In the genomic region with DNA sequence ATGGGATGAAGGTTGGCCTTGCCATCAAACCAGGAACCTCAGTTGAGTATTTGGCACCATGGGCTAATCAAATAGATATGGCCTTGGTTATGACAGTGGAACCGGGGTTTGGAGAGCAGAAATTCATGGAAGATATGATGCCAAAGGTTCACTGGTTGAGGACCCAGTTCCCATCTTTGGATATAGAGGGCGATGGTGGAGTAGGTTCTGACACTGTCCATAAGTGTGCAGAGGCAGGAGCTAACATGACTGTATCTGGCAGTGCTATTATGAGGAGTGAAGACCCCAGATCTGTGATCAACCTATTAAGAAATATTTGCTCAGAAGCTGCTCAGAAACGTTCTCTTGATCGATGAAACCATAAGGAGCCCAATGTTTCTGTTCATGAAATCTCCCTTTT, we compare ENCODE assay signal across 2 cellular contexts.
TF ChIP-seq lines count a peak whose summit lies in the region.

No MANE protein-coding gene starts in this region.

TF ChIP-seq in HCT116, 20 proteins besides CTCF, POLR2A, EP300 and RAD21:
- no peak for TF ChIP-seq SRF (IDR thresholded peaks at IDR 0.05; ENCODE audit: low read depth)
- no peak for TF ChIP-seq ZFX (IDR thresholded peaks at IDR 0.05)
- no peak for TF ChIP-seq TCF7L2 (IDR thresholded peaks at IDR 0.05; ENCODE audit: borderline replicate concordance, extremely low read depth, insufficient read depth, insufficient read length)
- TF ChIP-seq SIN3A (IDR thresholded peaks at IDR 0.05; ENCODE audit: low read depth), result no peak
- TF ChIP-seq CBX3 (IDR thresholded peaks at IDR 0.05; ENCODE audit: low read depth), result no peak
- no peak for TF ChIP-seq CEBPB (IDR thresholded peaks at IDR 0.05; ENCODE audit: low read depth)
- no peak for TF ChIP-seq ZNF274 (IDR thresholded peaks at IDR 0.05; ENCODE audit: low read depth, low read length)
- TF ChIP-seq EGR1 (IDR thresholded peaks at IDR 0.05; ENCODE audit: low read depth), result no peak
- TF ChIP-seq, protein P1, sequence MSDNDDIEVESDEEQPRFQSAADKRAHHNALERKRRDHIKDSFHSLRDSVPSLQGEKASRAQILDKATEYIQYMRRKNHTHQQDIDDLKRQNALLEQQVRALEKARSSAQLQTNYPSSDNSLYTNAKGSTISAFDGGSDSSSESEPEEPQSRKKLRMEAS (IDR thresholded peaks at IDR 0.05), result no peak
- TF ChIP-seq EZH2 (IDR thresholded peaks at IDR 0.05), result no peak

TF ChIP-seq in SK-N-SH treated with all-trans-retinoic acid at 6 μM for 48 hours, 23 proteins besides CTCF, POLR2A, EP300 and RAD21:
- TF ChIP-seq ZC3H10 (CRISPR knock-in tag; IDR thresholded peaks at IDR 0.05) (no peak), CSDC2 (CRISPR knock-in tag; IDR thresholded peaks at IDR 0.05) (no peak), TOX (CRISPR knock-in tag; IDR thresholded peaks at IDR 0.05; ENCODE audit: borderline replicate concordance) (no peak), TCF4 (CRISPR knock-in tag; IDR thresholded peaks at IDR 0.05; ENCODE audit: borderline replicate concordance) (no peak), ZNF565 (CRISPR knock-in tag; conservative IDR thresholded peaks at IDR 0.05; ENCODE audit: low read depth) (no peak), ZNF8 (CRISPR knock-in tag; IDR thresholded peaks at IDR 0.05) (no peak), PPARA (CRISPR knock-in tag; IDR thresholded peaks at IDR 0.05; ENCODE audit: borderline replicate concordance) (no peak), SNAI2 (CRISPR knock-in tag; IDR thresholded peaks at IDR 0.05) (no peak), GLIS3 (CRISPR knock-in tag; IDR thresholded peaks at IDR 0.05) (no peak), ZFP3 (CRISPR knock-in tag; IDR thresholded peaks at IDR 0.05) (no peak), BACH2 (CRISPR knock-in tag; IDR thresholded peaks at IDR 0.05; ENCODE audit: borderline replicate concordance) (no peak), OSR1 (CRISPR knock-in tag; IDR thresholded peaks at IDR 0.05) (no peak), ARNTL (CRISPR knock-in tag; IDR thresholded peaks at IDR 0.05; ENCODE audit: borderline replicate concordance, low read depth) (no peak), ZFP30 (CRISPR knock-in tag; IDR thresholded peaks at IDR 0.05) (no peak), ISL1 (CRISPR knock-in tag; IDR thresholded peaks at IDR 0.05) (no peak)
- TF ChIP-seq, protein P2, sequence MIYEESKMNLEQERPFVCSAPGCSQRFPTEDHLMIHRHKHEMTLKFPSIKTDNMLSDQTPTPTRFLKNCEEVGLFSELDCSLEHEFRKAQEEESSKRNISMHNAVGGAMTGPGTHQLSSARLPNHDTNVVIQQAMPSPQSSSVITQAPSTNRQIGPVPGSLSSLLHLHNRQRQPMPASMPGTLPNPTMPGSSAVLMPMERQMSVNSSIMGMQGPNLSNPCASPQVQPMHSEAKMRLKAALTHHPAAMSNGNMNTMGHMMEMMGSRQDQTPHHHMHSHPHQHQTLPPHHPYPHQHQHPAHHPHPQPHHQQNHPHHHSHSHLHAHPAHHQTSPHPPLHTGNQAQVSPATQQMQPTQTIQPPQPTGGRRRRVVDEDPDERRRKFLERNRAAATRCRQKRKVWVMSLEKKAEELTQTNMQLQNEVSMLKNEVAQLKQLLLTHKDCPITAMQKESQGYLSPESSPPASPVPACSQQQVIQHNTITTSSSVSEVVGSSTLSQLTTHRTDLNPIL (CRISPR knock-in tag; IDR thresholded peaks at IDR 0.05; ENCODE audit: low read depth), result no peak
- TF ChIP-seq, protein P3, sequence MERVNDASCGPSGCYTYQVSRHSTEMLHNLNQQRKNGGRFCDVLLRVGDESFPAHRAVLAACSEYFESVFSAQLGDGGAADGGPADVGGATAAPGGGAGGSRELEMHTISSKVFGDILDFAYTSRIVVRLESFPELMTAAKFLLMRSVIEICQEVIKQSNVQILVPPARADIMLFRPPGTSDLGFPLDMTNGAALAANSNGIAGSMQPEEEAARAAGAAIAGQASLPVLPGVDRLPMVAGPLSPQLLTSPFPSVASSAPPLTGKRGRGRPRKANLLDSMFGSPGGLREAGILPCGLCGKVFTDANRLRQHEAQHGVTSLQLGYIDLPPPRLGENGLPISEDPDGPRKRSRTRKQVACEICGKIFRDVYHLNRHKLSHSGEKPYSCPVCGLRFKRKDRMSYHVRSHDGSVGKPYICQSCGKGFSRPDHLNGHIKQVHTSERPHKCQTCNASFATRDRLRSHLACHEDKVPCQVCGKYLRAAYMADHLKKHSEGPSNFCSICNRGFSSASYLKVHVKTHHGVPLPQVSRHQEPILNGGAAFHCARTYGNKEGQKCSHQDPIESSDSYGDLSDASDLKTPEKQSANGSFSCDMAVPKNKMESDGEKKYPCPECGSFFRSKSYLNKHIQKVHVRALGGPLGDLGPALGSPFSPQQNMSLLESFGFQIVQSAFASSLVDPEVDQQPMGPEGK (CRISPR knock-in tag; IDR thresholded peaks at IDR 0.05; ENCODE audit: borderline replicate concordance), result no peak
- TF ChIP-seq, protein P4, sequence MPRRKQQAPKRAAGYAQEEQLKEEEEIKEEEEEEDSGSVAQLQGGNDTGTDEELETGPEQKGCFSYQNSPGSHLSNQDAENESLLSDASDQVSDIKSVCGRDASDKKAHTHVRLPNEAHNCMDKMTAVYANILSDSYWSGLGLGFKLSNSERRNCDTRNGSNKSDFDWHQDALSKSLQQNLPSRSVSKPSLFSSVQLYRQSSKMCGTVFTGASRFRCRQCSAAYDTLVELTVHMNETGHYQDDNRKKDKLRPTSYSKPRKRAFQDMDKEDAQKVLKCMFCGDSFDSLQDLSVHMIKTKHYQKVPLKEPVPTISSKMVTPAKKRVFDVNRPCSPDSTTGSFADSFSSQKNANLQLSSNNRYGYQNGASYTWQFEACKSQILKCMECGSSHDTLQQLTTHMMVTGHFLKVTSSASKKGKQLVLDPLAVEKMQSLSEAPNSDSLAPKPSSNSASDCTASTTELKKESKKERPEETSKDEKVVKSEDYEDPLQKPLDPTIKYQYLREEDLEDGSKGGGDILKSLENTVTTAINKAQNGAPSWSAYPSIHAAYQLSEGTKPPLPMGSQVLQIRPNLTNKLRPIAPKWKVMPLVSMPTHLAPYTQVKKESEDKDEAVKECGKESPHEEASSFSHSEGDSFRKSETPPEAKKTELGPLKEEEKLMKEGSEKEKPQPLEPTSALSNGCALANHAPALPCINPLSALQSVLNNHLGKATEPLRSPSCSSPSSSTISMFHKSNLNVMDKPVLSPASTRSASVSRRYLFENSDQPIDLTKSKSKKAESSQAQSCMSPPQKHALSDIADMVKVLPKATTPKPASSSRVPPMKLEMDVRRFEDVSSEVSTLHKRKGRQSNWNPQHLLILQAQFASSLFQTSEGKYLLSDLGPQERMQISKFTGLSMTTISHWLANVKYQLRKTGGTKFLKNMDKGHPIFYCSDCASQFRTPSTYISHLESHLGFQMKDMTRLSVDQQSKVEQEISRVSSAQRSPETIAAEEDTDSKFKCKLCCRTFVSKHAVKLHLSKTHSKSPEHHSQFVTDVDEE (CRISPR knock-in tag; IDR thresholded peaks at IDR 0.05), result no peak
- TF ChIP-seq, protein P5, sequence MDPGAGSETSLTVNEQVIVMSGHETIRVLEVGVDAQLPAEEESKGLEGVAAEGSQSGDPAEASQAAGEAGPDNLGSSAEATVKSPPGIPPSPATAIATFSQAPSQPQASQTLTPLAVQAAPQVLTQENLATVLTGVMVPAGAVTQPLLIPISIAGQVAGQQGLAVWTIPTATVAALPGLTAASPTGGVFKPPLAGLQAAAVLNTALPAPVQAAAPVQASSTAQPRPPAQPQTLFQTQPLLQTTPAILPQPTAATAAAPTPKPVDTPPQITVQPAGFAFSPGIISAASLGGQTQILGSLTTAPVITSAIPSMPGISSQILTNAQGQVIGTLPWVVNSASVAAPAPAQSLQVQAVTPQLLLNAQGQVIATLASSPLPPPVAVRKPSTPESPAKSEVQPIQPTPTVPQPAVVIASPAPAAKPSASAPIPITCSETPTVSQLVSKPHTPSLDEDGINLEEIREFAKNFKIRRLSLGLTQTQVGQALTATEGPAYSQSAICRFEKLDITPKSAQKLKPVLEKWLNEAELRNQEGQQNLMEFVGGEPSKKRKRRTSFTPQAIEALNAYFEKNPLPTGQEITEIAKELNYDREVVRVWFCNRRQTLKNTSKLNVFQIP (CRISPR knock-in tag; IDR thresholded peaks at IDR 0.05; ENCODE audit: borderline replicate concordance, low read depth), result no peak
